Comparison of ENCODE assay signal across 18 cellular contexts in the genomic region with DNA sequence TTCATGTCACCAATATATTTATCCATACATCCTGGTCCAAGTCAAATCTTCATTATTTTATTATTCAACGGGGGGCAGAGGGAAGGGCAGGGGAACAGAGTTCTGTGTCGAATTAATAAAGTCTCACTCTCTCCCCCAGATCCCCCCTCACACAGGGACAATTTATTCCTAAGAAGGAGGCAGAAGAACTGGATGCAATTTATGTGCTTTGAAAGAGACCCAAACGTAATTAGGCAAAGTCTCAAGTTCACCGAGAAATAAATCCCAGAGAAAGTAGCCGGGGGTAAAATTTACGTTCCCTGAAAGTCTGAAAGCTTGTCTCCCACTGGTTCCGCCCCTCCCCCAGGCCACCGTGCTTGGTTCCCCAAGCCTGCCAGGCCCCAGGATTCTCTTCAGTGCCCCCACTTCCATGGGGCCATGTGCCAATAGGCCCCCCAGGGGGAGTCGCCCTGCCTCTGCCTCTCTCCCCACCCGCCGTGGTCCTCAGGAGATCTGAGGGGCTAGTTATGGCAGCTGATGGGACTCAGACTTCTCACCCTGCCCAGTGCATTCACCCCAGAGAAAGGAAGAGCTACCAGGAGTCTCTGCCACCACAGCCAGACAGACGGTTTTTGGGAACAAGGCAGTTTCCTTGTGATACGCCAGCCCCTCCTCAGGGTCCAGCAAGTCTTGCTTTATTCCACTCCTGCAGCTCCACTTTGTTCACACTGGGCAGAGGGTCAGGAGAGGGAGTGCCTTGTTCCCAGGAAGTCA.
DNase-seq lines count a peak whose midpoint lies in the region; ATAC-seq, FAIRE-seq and TF ChIP-seq lines count a peak whose summit lies in the region.
"Had no signal": no experiment of that assay in that cellular context is flagged by ENCODE, and none has a peak within 500 bp of the region (broad histone marks: within the 10 kb centered on the region; RNA-seq: fewer than 3 reads in every experiment).

No MANE protein-coding gene starts in this region.

- no peaks in the 10 kb centered on the region for H3K36me3 ChIP-seq in K562 (ENCODE audit: control insufficient read depth, insufficient read depth, low read length)
- no peaks in the 10 kb centered on the region for H3K36me3 ChIP-seq in CD8-positive, alpha-beta memory T cell (ENCODE audit: insufficient read depth, low read length)
- H3K36me3 ChIP-seq in testis (ENCODE audit: low read depth, missing control alignments) = no peaks in the 10 kb centered on the region

- DNase-seq in GM13976 (ENCODE audit: low spot score) = peak; percentile 5
- DNase-seq in K562 (ENCODE audit: extremely low read depth in 1 of 4, low spot score in 3 of 4) = peak in 3 of 4 experiments; percentile 1 to 5 (median 4)
- DNase-seq in mesenteric fat pad (ENCODE audit: low spot score) = peak; percentile 75
- peak; percentile 54 for DNase-seq in type B pancreatic cell (ENCODE audit: extremely low spot score, unreplicated experiment)
- no peak for DNase-seq in CD8-positive, alpha-beta memory T cell
- no peak for DNase-seq in testis
- DNase-seq: ACHN, DMS79 treated with DMSO at 0.1 percent for 48 hours, IMR-90, NCI-H1417, NCI-H2029 treated with DMSO at 0.1 percent for 48 hours, NCI-H510A treated with DMSO at 0.1 percent for 48 hours, SIG-M5 had no signal

- intact Hi-C loops in K562 (cut with micrococcal nuclease) = no loop called here
- intact Hi-C loops in testis (cut with DNase I; ENCODE audit: low total_unique reads) = no loop called here

- TF ChIP-seq CTCF in GM13976 (IDR thresholded peaks at IDR 0.05; ENCODE audit: borderline replicate concordance, control extremely low read depth, extremely low read depth, insufficient read depth, missing control alignments) = no peak
- no peak for TF ChIP-seq CTCF in K562 (IDR thresholded peaks at IDR 0.05 in 2 of 3, conservative IDR thresholded peaks at IDR 0.05 in 1 of 3; ENCODE audit: insufficient read depth in 2 of 3, low read depth in 1 of 3, low read length in 3 of 3)
- no peak for TF ChIP-seq CTCF in type B pancreatic cell (conservative IDR thresholded peaks at IDR 0.05)
- no peak for TF ChIP-seq CTCF in testis (IDR thresholded peaks at IDR 0.05)

- BruUV-seq in K562 (replicated peaks; lab: Mats Ljungman, UMichigan) = no TSS peak

- 19% methylated on average over 9 of the region's 13 CpGs for WGBS in K562 (ENCODE audit: insufficient coverage, low coverage, missing lambda C conversion rate)
- WGBS in testis, 2 donors = 66 to 79% methylated on average over 8 to 13 of the region's 13 CpGs

- no peaks in the 10 kb centered on the region for H3K9me1 ChIP-seq in K562 (ENCODE audit: control insufficient read depth, insufficient read depth, low read length)

- H4K20me1 ChIP-seq in K562 (replicated peaks; ENCODE audit: control insufficient read depth, insufficient read depth, low read length) = no peaks in the 10 kb centered on the region

- no peak for TF ChIP-seq RAD21 in K562 (CRISPR knock-in tag; conservative IDR thresholded peaks at IDR 0.05 in 1 of 2, IDR thresholded peaks at IDR 0.05 in 1 of 2)

- in situ Hi-C loops in GM13976 (cut with MboI; ENCODE audit: low sequenced_read_pairs, unreplicated experiment) = loop anchor here (25.0 kb wide), 1 partner anchor 805 kb away; no protein-coding TSS in a partner anchor
- in situ Hi-C loops in K562 (cut with MboI) = no loop called here

- no peak overlapping the region for H3K4me2 ChIP-seq in K562 (ENCODE audit: insufficient read depth, low read length)

- H3K4me1 Mint-ChIP-seq in type B pancreatic cell (ENCODE audit: unreplicated experiment) = peaks cover 10% of the 10 kb centered on the region
- H3K4me1 Mint-ChIP-seq in CD8-positive, alpha-beta memory T cell = no peaks in the 10 kb centered on the region
- H3K4me1 Mint-ChIP-seq: B cell had no signal

- H3K27ac Mint-ChIP-seq in type B pancreatic cell = no peak overlapping the region
- H3K27ac Mint-ChIP-seq in CD8-positive, alpha-beta memory T cell = no peak overlapping the region
- H3K27ac Mint-ChIP-seq: B cell; CD4-positive, alpha-beta T cell had no signal

- FAIRE-seq in K562 (lab: Jason Lieb, UNC) = no peak
- FAIRE-seq: D721Med, G401.6 had no signal

- H3K9me3 ChIP-seq in K562 (replicated peaks; ENCODE audit: control insufficient read depth, insufficient read depth, low read depth, low read length) (no peaks in the 10 kb centered on the region), testis (no peaks in the 10 kb centered on the region)
- no peaks in the 10 kb centered on the region for H3K9me3 ChIP-seq in CD8-positive, alpha-beta memory T cell (ENCODE audit: low read length)

- H3K79me2 ChIP-seq in K562 (ENCODE audit: control insufficient read depth, insufficient read depth, low read length) = no peaks in the 10 kb centered on the region

- CTCF ChIA-PET in K562 (lab: Yijun Ruan, JAX; ENCODE audit: low intra/inter-chr PET ratio) = no interaction called here
- CTCF ChIA-PET in CD8-positive, alpha-beta memory T cell (lab: Charles Lee) = interaction anchor here (1.4 kb wide), 1 partner anchor 8 kb away, joined by 6 read pairs; no protein-coding TSS in a partner anchor

- H3K9ac ChIP-seq in K562 (ENCODE audit: insufficient read depth in 1 of 2, low read depth in 2 of 2, low read length in 2 of 2) = no peak overlapping the region

- no peak overlapping the region for H3K4me3 Mint-ChIP-seq in type B pancreatic cell
- H3K4me3 Mint-ChIP-seq in CD8-positive, alpha-beta memory T cell = no peak overlapping the region
- H3K4me3 Mint-ChIP-seq: B cell; CD4-positive, alpha-beta T cell had no signal

- POLR2A ChIA-PET in K562 (lab: Yijun Ruan, JAX) = interaction anchor here (1.3 kb wide), 1 partner anchor 8 kb away, joined by 5 read pairs; no protein-coding TSS in a partner anchor
- POLR2A ChIA-PET in CD8-positive, alpha-beta memory T cell (lab: Charles Lee) = no interaction called here

- H2AFZ ChIP-seq in K562 (ENCODE audit: low read depth, low read length) = no peak overlapping the region

- peaks cover 3% of the 10 kb centered on the region for H3K27me3 Mint-ChIP-seq in type B pancreatic cell
- peaks cover 4 to 5% of the 10 kb centered on the region in 2 donors for H3K27me3 Mint-ChIP-seq in CD8-positive, alpha-beta memory T cell
- H3K27me3 Mint-ChIP-seq: B cell; CD4-positive, alpha-beta T cell had no signal

- H3K27me3 ChIP-seq in K562 (ENCODE audit: control insufficient read depth in 2 of 2, insufficient read depth in 2 of 2, low read length in 2 of 2) (peaks cover 2 to 14% of the 10 kb centered on the region in 2 experiments; a peak in 3 of 5 replicates), testis (no peaks in the 10 kb centered on the region)
- H3K27me3 ChIP-seq in CD8-positive, alpha-beta memory T cell (ENCODE audit: insufficient read depth, low read length, poor library complexity, severe bottlenecking) = no peaks in the 10 kb centered on the region

- peaks cover 0 to 8% of the 10 kb centered on the region in 2 experiments; a peak in 3 of 5 replicates for H3K4me1 ChIP-seq in K562 (replicated peaks in 1 of 2; ENCODE audit: control insufficient read depth in 2 of 2, insufficient read depth in 2 of 2, low read length in 2 of 2)
- no peaks in the 10 kb centered on the region for H3K4me1 ChIP-seq in CD8-positive, alpha-beta memory T cell (ENCODE audit: insufficient read depth, low read length)
- H3K4me1 ChIP-seq in testis = no peaks in the 10 kb centered on the region

- no peak for ATAC-seq in K562
- no peak for ATAC-seq in HG03521 (IDR thresholded peaks at IDR 0.05; ENCODE audit: unreplicated experiment)

- H3K4me3 ChIP-seq in K562 = no peak overlapping the region
- no peak overlapping the region for H3K4me3 ChIP-seq in CD8-positive, alpha-beta memory T cell (ENCODE audit: low read length)
- no peak overlapping the region for H3K4me3 ChIP-seq in testis

- no peaks in the 10 kb centered on the region for H3K36me3 Mint-ChIP-seq in type B pancreatic cell
- H3K36me3 Mint-ChIP-seq in CD8-positive, alpha-beta memory T cell = no peaks in the 10 kb centered on the region

- H3K27ac ChIP-seq in K562 (ENCODE audit: extremely low read depth, low read depth, low read length) (no peak overlapping the region), testis (no peak overlapping the region)
- H3K27ac ChIP-seq in CD8-positive, alpha-beta memory T cell (ENCODE audit: low read depth, low read length) = no peak overlapping the region

- TF ChIP-seq POLR2A in K562 (conservative IDR thresholded peaks at IDR 0.05) (no peak), testis (IDR thresholded peaks at IDR 0.05) (no peak)

- H3K9me3 Mint-ChIP-seq in type B pancreatic cell = no peaks in the 10 kb centered on the region
- H3K9me3 Mint-ChIP-seq in CD8-positive, alpha-beta memory T cell = no peaks in the 10 kb centered on the region
- H3K9me3 Mint-ChIP-seq: CD4-positive, alpha-beta T cell had no signal

- TF ChIP-seq EP300 in K562 (IDR thresholded peaks at IDR 0.05; ENCODE audit: low read length) = no peak

TF ChIP-seq in K562, 482 proteins besides CTCF, POLR2A, EP300 and RAD21 (continues in another document):
- TF ChIP-seq BACH1 (tag; IDR thresholded peaks at IDR 0.05) = no peak
- TF ChIP-seq TAL1 (IDR thresholded peaks at IDR 0.05) = no peak
- TF ChIP-seq, protein P1, sequence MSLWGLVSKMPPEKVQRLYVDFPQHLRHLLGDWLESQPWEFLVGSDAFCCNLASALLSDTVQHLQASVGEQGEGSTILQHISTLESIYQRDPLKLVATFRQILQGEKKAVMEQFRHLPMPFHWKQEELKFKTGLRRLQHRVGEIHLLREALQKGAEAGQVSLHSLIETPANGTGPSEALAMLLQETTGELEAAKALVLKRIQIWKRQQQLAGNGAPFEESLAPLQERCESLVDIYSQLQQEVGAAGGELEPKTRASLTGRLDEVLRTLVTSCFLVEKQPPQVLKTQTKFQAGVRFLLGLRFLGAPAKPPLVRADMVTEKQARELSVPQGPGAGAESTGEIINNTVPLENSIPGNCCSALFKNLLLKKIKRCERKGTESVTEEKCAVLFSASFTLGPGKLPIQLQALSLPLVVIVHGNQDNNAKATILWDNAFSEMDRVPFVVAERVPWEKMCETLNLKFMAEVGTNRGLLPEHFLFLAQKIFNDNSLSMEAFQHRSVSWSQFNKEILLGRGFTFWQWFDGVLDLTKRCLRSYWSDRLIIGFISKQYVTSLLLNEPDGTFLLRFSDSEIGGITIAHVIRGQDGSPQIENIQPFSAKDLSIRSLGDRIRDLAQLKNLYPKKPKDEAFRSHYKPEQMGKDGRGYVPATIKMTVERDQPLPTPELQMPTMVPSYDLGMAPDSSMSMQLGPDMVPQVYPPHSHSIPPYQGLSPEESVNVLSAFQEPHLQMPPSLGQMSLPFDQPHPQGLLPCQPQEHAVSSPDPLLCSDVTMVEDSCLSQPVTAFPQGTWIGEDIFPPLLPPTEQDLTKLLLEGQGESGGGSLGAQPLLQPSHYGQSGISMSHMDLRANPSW (CRISPR knock-in tag; IDR thresholded peaks at IDR 0.05) = no peak
- no peak for TF ChIP-seq ZZZ3 (IDR thresholded peaks at IDR 0.05)
- TF ChIP-seq SRF (CRISPR knock-in tag; IDR thresholded peaks at IDR 0.05) = no peak
- no peak for TF ChIP-seq MEIS2 (IDR thresholded peaks at IDR 0.05; ENCODE audit: partially characterized antibody)
- no peak for TF ChIP-seq NFIX (CRISPR knock-in tag; IDR thresholded peaks at IDR 0.05; ENCODE audit: low read depth)
- no peak for TF ChIP-seq HMG20A (CRISPR knock-in tag; conservative IDR thresholded peaks at IDR 0.05)
- TF ChIP-seq MAFK (IDR thresholded peaks at IDR 0.05; ENCODE audit: low read length) = no peak

Comparison
In these comparisons a context has a peak if more than half of its experiments do, and no peak if none do; other contexts are left out.
1. DNase-seq: peak in GM13976 (single experiment), K562 (3 of 4), mesenteric fat pad (single experiment) and type B pancreatic cell (single experiment); none in CD8-positive, alpha-beta memory T cell (0 of 5) and testis (single experiment).